In genomic region chr9:89730715-89731114, GRCh38 we compare ENCODE assay signal across 18 cellular contexts.
A peak's percentile ranks its signal among the peaks of the same experiment; 100 is the strongest.
DNase-seq lines count a peak whose midpoint lies in the region; ATAC-seq and TF ChIP-seq lines count a peak whose summit lies in the region.
"Had no signal": no experiment of that assay in that cellular context is flagged by ENCODE, and none has a peak within 500 bp of the region (broad histone marks: within the 10 kb centered on the region; RNA-seq: fewer than 3 reads in every experiment).

No MANE protein-coding gene starts in this region.

- H3K36me3 ChIP-seq in SJCRH30 (no peaks in the 10 kb centered on the region), right lobe of liver (no peaks in the 10 kb centered on the region)
- H3K36me3 ChIP-seq: neutrophil, spleen, suprapubic skin had no signal

- peaks cover 0 to 11% of the 10 kb centered on the region in 2 donors for H3K4me1 Mint-ChIP-seq in natural killer cell treated with Interleukin-12 subunit alpha and Interleukin-12 subunit beta and Interleukin-15 and Interleukin-18, amount 100 ng/mL, for 72 hours (ENCODE audit: low read depth in 2 of 2)

- whole genome bisulfite sequencing in right lobe of liver (ENCODE audit: insufficient coverage, low coverage, low lambda C conversion rate, missing lambda C conversion rate) = 34% methylated on average over 9 of the region's 17 CpGs

- peak; percentile 35 to 61 (median 55) for TF ChIP-seq CTCF in right lobe of liver (IDR thresholded peaks at IDR 0.05)

- intact Hi-C loops in right lobe of liver (cut with DNase I) (loop anchor here in 1 of 2 donors (10.0 kb wide), 1 partner anchor 126 kb away; the partner anchor contains the start of gene GADD45G), head of caudate nucleus (cut with DNase I) (no loop called here)

- H3K4me3 ChIP-seq in SJCRH30 (no peak overlapping the region), right lobe of liver (no peak overlapping the region)
- H3K4me3 ChIP-seq: coronary artery, spleen, suprapubic skin had no signal

- peaks cover 0 to 7% of the 10 kb centered on the region in 2 donors for H3K27me3 Mint-ChIP-seq in natural killer cell treated with Interleukin-12 subunit alpha and Interleukin-12 subunit beta and Interleukin-15 and Interleukin-18, amount 100 ng/mL, for 72 hours

- H3K9me3 ChIP-seq in SJCRH30 (replicated peaks) (no peaks in the 10 kb centered on the region), right lobe of liver (no peaks in the 10 kb centered on the region)
- H3K9me3 ChIP-seq: neutrophil, spleen, suprapubic skin had no signal

- no peak overlapping the region for H3K27ac ChIP-seq in SJCRH30
- peak overlapping the region in 2 of 3 donors; percentile 29 to 73 for H3K27ac ChIP-seq in right lobe of liver
- H3K27ac ChIP-seq: coronary artery, neutrophil, spleen, suprapubic skin had no signal

- no peak overlapping the region for H3K27ac Mint-ChIP-seq in natural killer cell treated with Interleukin-12 subunit alpha and Interleukin-12 subunit beta and Interleukin-15 and Interleukin-18, amount 100 ng/mL, for 72 hours
- H3K27ac Mint-ChIP-seq: activated T-helper 1 cell treated with anti-CD3 and anti-CD28 coated beads, Interleukin-12 subunit alpha, Interleukin-12 subunit beta, Interleukin-2, Interleukin-4 antibody, amounts not matched to agents 30 ng/mL and 10 ng/mL and 1 ng/mL, durations not matched to agents 14 hours and 24 hours and 36 hours; T-helper 2 cell treated with Interferon-gamma antibody and Interleukin-4, amounts not matched to agents 5 μg/mL and 100 μg/mL, for 36 hours had no signal

- no peak overlapping the region for H3K4me3 Mint-ChIP-seq in natural killer cell treated with Interleukin-12 subunit alpha and Interleukin-12 subunit beta and Interleukin-15 and Interleukin-18, amount 100 ng/mL, for 72 hours
- H3K4me3 Mint-ChIP-seq: activated T-helper 1 cell treated with anti-CD3 and anti-CD28 coated beads, Interleukin-12 subunit alpha, Interleukin-12 subunit beta, Interleukin-2, Interleukin-4 antibody, amounts not matched to agents 30 ng/mL and 10 ng/mL and 1 ng/mL, durations not matched to agents 14 hours and 24 hours and 36 hours; T-helper 2 cell treated with Interferon-gamma antibody and Interleukin-4, amounts not matched to agents 5 μg/mL and 100 μg/mL, for 36 hours had no signal

- DNase-seq in COLO668 (lab: John Stamatoyannopoulos, UW; ENCODE audit: unreplicated experiment) = peak; percentile 95
- peak; percentile 71 for DNase-seq in NCI-H1417 treated with DMSO at 0.1 percent for 48 hours (lab: John Stamatoyannopoulos, UW)
- DNase-seq in SJCRH30 = peak; percentile 67 to 72
- DNase-seq in right lobe of liver = peak; percentile 92 to 97 (median 97)
- no peak for DNase-seq in natural killer cell treated with Interleukin-12 subunit alpha and Interleukin-12 subunit beta and Interleukin-15 and Interleukin-18, amount 100 ng/mL, for 72 hours (ENCODE audit: low spot score)
- DNase-seq in head of caudate nucleus = no peak
- DNase-seq: activated CD4-positive, alpha-beta T cell treated with anti-CD3 and anti-CD28 coated beads, Interleukin-2, amount 50 U/mL, for 1 hour; Calu3; GOT3; hypothalamus; spleen had no signal

- H3K9me3 Mint-ChIP-seq in natural killer cell treated with Interleukin-12 subunit alpha and Interleukin-12 subunit beta and Interleukin-15 and Interleukin-18, amount 100 ng/mL, for 72 hours = no peaks in the 10 kb centered on the region
- H3K9me3 Mint-ChIP-seq: activated T-helper 1 cell treated with anti-CD3 and anti-CD28 coated beads, Interleukin-12 subunit alpha, Interleukin-12 subunit beta, Interleukin-2, Interleukin-4 antibody, amounts not matched to agents 30 ng/mL and 10 ng/mL and 1 ng/mL, durations not matched to agents 14 hours and 24 hours and 36 hours; T-helper 2 cell treated with Interferon-gamma antibody and Interleukin-4, amounts not matched to agents 5 μg/mL and 100 μg/mL, for 36 hours had no signal

- no peak for TF ChIP-seq POLR2A in right lobe of liver (IDR thresholded peaks at IDR 0.05)

- no peaks in the 10 kb centered on the region for H3K27me3 ChIP-seq in SJCRH30
- H3K27me3 ChIP-seq in right lobe of liver = no peaks in the 10 kb centered on the region
- H3K27me3 ChIP-seq: neutrophil, spleen had no signal

- H3K4me1 ChIP-seq in SJCRH30 = peaks cover 11% of the 10 kb centered on the region
- H3K4me1 ChIP-seq in right lobe of liver = peaks cover 7 to 46% (median 19%) of the 10 kb centered on the region in 4 donors
- H3K4me1 ChIP-seq: suprapubic skin had no signal

- no peaks in the 10 kb centered on the region for H3K36me3 Mint-ChIP-seq in natural killer cell treated with Interleukin-12 subunit alpha and Interleukin-12 subunit beta and Interleukin-15 and Interleukin-18, amount 100 ng/mL, for 72 hours

- ATAC-seq in right lobe of liver (peak; percentile 86 to 95 (median 92)), HG02571 (IDR thresholded peaks at IDR 0.05; ENCODE audit: unreplicated experiment) (no peak), GM18520 (IDR thresholded peaks at IDR 0.05; ENCODE audit: unreplicated experiment) (no peak)
- no peak for ATAC-seq in natural killer cell treated with Interleukin-12 subunit alpha and Interleukin-12 subunit beta and Interleukin-15 and Interleukin-18, amount 100 ng/mL, for 72 hours

Comparison
In these comparisons a context has a peak if more than half of its experiments do, and no peak if none do; other contexts are left out.
1. DNase-seq: peak in COLO668 (single experiment), NCI-H1417 treated with DMSO at 0.1 percent for 48 hours (single experiment), SJCRH30 (2 of 2) and right lobe of liver (3 of 3); none in natural killer cell treated with Interleukin-12 subunit alpha and Interleukin-12 subunit beta and Interleukin-15 and Interleukin-18, amount 100 ng/mL, for 72 hours (single experiment) and head of caudate nucleus (0 of 42).
2. ATAC-seq: peak in right lobe of liver (4 of 4); none in HG02571 (single experiment), natural killer cell treated with Interleukin-12 subunit alpha and Interleukin-12 subunit beta and Interleukin-15 and Interleukin-18, amount 100 ng/mL, for 72 hours (0 of 2) and GM18520 (single experiment).